In the genomic region with DNA sequence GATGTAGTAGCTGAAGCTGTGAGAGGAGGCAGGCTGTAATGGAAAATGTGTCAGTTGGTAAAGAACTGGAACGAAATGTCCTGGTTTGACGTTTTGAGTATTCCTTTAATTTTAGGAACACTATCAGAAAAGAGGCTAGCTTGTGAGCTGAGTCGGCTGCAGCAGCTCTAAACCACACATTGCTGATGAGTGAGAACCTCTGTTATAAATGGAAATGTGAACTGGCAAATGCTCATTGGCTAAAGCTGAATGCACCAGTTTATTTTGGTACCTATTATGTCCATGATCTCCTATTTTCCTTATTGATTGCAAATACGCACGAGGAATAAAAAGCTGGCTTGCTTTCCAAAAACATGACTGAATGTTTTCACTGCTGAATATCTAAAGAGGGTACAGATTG, we compare ENCODE assay signal across 19 cellular contexts. TPM values are rescaled to one million over a fixed set of nuclear protein-coding genes. Genes with fewer than 3 reads are reported as not detected.
DNase-seq lines count a peak whose midpoint lies in the region; ATAC-seq and TF ChIP-seq lines count a peak whose summit lies in the region.
"Had no signal": no experiment of that assay in that cellular context is flagged by ENCODE, and none has a peak within 500 bp of the region (broad histone marks: within the 10 kb centered on the region; RNA-seq: fewer than 3 reads in every experiment).

No MANE protein-coding gene starts in this region.

- H3K4me3 ChIP-seq in left ventricle myocardium inferior (no peak overlapping the region), psoas muscle (no peak overlapping the region), suprapubic skin (no peak overlapping the region)
- H3K4me3 ChIP-seq: esophagus squamous epithelium, neural progenitor cell, thyroid gland had no signal

- no peak for TF ChIP-seq EP300 in suprapubic skin (IDR thresholded peaks at IDR 0.05)

- 24 to 38% (median 28%) methylated on average over 5 of the region's 5 CpGs for WGBS in psoas muscle, 3 donors
- WGBS in suprapubic skin, result 69% methylated on average over 5 of the region's 5 CpGs

- H3K9me3 Mint-ChIP-seq in HFFc6 (no peaks in the 10 kb centered on the region), chondrocyte (ENCODE audit: low read depth) (peaks cover 5% of the 10 kb centered on the region)
- H3K9me3 Mint-ChIP-seq: CD4-positive, alpha-beta memory T cell; central memory CD8-positive, alpha-beta T cell had no signal

- H3K27me3 Mint-ChIP-seq in HFFc6 (ENCODE audit: insufficient read depth), result peaks cover 10% of the 10 kb centered on the region
- no peaks in the 10 kb centered on the region for H3K27me3 Mint-ChIP-seq in chondrocyte (ENCODE audit: low read depth)

- intact Hi-C loops in left ventricle myocardium inferior (cut with micrococcal nuclease), result no loop called here
- intact Hi-C loops in psoas muscle (cut with DNase I), result loop anchor here (1.0 to 10.0 kb wide), 3 partner anchors 25 to 289 kb away; no protein-coding TSS in a partner anchor

- peak; percentile 13 for DNase-seq in HFFc6
- no peak for DNase-seq in chondrocyte (ENCODE audit: low spot score)
- no peak for DNase-seq in left ventricle myocardium inferior
- DNase-seq in psoas muscle, result no peak
- DNase-seq in activated CD4-positive, alpha-beta T cell treated with anti-CD3 and anti-CD28 coated beads, Interleukin-2, amount 50 U/mL, for 1 hour, result no peak
- no peak for DNase-seq in NCI-H510A treated with DMSO at 0.1 percent for 48 hours (lab: John Stamatoyannopoulos, UW)
- DNase-seq in suprapubic skin (ENCODE audit: low spot score in 2 of 2), result no peak
- DNase-seq in NCI-H2227 treated with DMSO at 0.1 percent for 48 hours (lab: John Stamatoyannopoulos, UW), result no peak
- DNase-seq: CD4-positive, alpha-beta memory T cell; effector CD8-positive, alpha-beta T cell; esophagus squamous epithelium; hippocampal formation; MV-4-11; NCI-H187 treated with DMSO at 0.1 percent for 48 hours; thyroid gland had no signal

- H3K9me3 ChIP-seq in left ventricle myocardium inferior (replicated peaks) (peaks cover 9% of the 10 kb centered on the region), psoas muscle (peaks cover 9% of the 10 kb centered on the region), suprapubic skin (no peaks in the 10 kb centered on the region)
- H3K9me3 ChIP-seq: esophagus squamous epithelium, thyroid gland had no signal

- peak overlapping the region; percentile 62; the same call in 1 of the 2 replicates for H3K4me3 Mint-ChIP-seq in HFFc6
- H3K4me3 Mint-ChIP-seq in chondrocyte (ENCODE audit: unreplicated experiment), result peak overlapping the region; percentile 29
- H3K4me3 Mint-ChIP-seq: central memory CD8-positive, alpha-beta T cell; neural progenitor cell had no signal

- H3K27me3 ChIP-seq in left ventricle myocardium inferior (ENCODE audit: low read depth) (no peaks in the 10 kb centered on the region), psoas muscle (ENCODE audit: insufficient read depth in 3 of 3, low read length in 2 of 3) (no peaks in the 10 kb centered on the region), suprapubic skin (no peaks in the 10 kb centered on the region)
- H3K27me3 ChIP-seq: esophagus squamous epithelium, neural progenitor cell, thyroid gland had no signal

- H3K36me3 ChIP-seq in left ventricle myocardium inferior (no peaks in the 10 kb centered on the region), psoas muscle (ENCODE audit: insufficient read depth in 1 of 2, low read depth in 1 of 2) (no peaks in the 10 kb centered on the region), suprapubic skin (no peaks in the 10 kb centered on the region)
- H3K36me3 ChIP-seq: esophagus squamous epithelium, neural progenitor cell, thyroid gland had no signal

- H3K36me3 Mint-ChIP-seq in HFFc6 (ENCODE audit: low read depth) (no peaks in the 10 kb centered on the region), chondrocyte (ENCODE audit: low read depth) (no peaks in the 10 kb centered on the region)
- H3K36me3 Mint-ChIP-seq: CD4-positive, alpha-beta memory T cell; neural progenitor cell had no signal

- peak; percentile 48 to 83 (median 60) for ATAC-seq in psoas muscle
- ATAC-seq: HCT116 had no signal

- no peak for TF ChIP-seq POLR2A in suprapubic skin (IDR thresholded peaks at IDR 0.05)

- H3K4me1 Mint-ChIP-seq in HFFc6 (ENCODE audit: low read depth) (peaks cover 22% of the 10 kb centered on the region), chondrocyte (ENCODE audit: low read depth) (peaks cover 29% of the 10 kb centered on the region)
- H3K4me1 Mint-ChIP-seq: central memory CD8-positive, alpha-beta T cell; neural progenitor cell had no signal

- no peak overlapping the region for H3K27ac Mint-ChIP-seq in HFFc6
- peak overlapping the region; percentile 86 for H3K27ac Mint-ChIP-seq in chondrocyte (ENCODE audit: unreplicated experiment)
- H3K27ac Mint-ChIP-seq: neural progenitor cell had no signal

- H3K27ac ChIP-seq in left ventricle myocardium inferior (replicated peaks) (peak overlapping the region; percentile 94), psoas muscle (peak overlapping the region; percentile 82), suprapubic skin (no peak overlapping the region)
- H3K27ac ChIP-seq: esophagus squamous epithelium, neural progenitor cell, RWPE1, thyroid gland had no signal

- H3K4me1 ChIP-seq in left ventricle myocardium inferior (peaks cover 23% of the 10 kb centered on the region), psoas muscle (peaks cover 6% of the 10 kb centered on the region), suprapubic skin (peaks cover 5% of the 10 kb centered on the region)
- H3K4me1 ChIP-seq: neural progenitor cell, thyroid gland had no signal

- no peak for TF ChIP-seq CTCF in HFFc6 (IDR thresholded peaks at IDR 0.05)
- no peak for TF ChIP-seq CTCF in chondrocyte (IDR thresholded peaks at IDR 0.05)
- TF ChIP-seq CTCF in left ventricle myocardium inferior (IDR thresholded peaks at IDR 0.05; ENCODE audit: borderline replicate concordance), result no peak
- TF ChIP-seq CTCF in psoas muscle (IDR thresholded peaks at IDR 0.05), result no peak
- TF ChIP-seq CTCF in suprapubic skin (IDR thresholded peaks at IDR 0.05), result no peak

RNA-seq across cellular contexts. Expression of gene WIPI1, which starts 11.0 kb away (rescaled TPM):
- 10 to 100 TPM; 62.6 to 90.9 (median 84.9) TPM for total RNA-seq in HFFc6 (2021; fragmentation: NEBNext Ultra II Directional; extraction: Animal tissue kit (Norgen Biotek cat#: 25700))
- total RNA-seq in chondrocyte, result 109 to 119 TPM (median 112 TPM) in 3 replicates
- 89.9 TPM for total RNA-seq in left ventricle myocardium inferior
- 100 to 1,000 TPM in 2 of 4 donors, 10 to 100 TPM in 2; 80.3 to 197 (median 117) TPM for total RNA-seq in psoas muscle
- polyA plus RNA-seq in psoas muscle, result 100 to 1,000 TPM; 128 to 152 (median 136) TPM
- total RNA-seq in suprapubic skin, result 10 to 100 TPM; 19.3 to 35.1 (median 27.8) TPM

RNA-seq across cellular contexts. Expression of gene PRKAR1A, which starts 43.9 kb away (rescaled TPM):
- 100 to 1,000 TPM; 265 to 302 (median 292) TPM for total RNA-seq in HFFc6 (2021; fragmentation: NEBNext Ultra II Directional; extraction: Animal tissue kit (Norgen Biotek cat#: 25700))
- total RNA-seq in chondrocyte (267 to 300 TPM (median 269 TPM) in 3 replicates), left ventricle myocardium inferior (733 TPM), psoas muscle (1,000 to 10,000 TPM in 1 of 4 donors, 100 to 1,000 TPM in 3; 304 to 2,295 (median 488) TPM), suprapubic skin (100 to 1,000 TPM; 245 to 286 (median 264) TPM)
- polyA plus RNA-seq in psoas muscle, result 100 to 1,000 TPM; 145 to 386 (median 171) TPM
